In genomic region chr11:57237204-57237681, GRCh38 we compare ENCODE assay signal across 18 cellular contexts. TPM values are rescaled to one million over a fixed set of nuclear protein-coding genes. Genes with fewer than 3 reads are reported as not detected.
A peak's percentile ranks its signal among the peaks of the same experiment; 100 is the strongest.
DNase-seq lines count a peak whose midpoint lies in the region; ATAC-seq and TF ChIP-seq lines count a peak whose summit lies in the region.
"Had no signal": no experiment of that assay in that cellular context is flagged by ENCODE, and none has a peak within 500 bp of the region (broad histone marks: within the 10 kb centered on the region; RNA-seq: fewer than 3 reads in every experiment).

Gene APLNR, minus strand, starts transcription at chr11:57237250. Its CDS starts 246 bp downstream, at chr11:57237004.

- H3K36me3 ChIP-seq in BLaER1 = no peaks in the 10 kb centered on the region
- H3K36me3 ChIP-seq in esophagus muscularis mucosa = no peaks in the 10 kb centered on the region
- H3K36me3 ChIP-seq in mucosa of descending colon (ENCODE audit: low read depth) = no peaks in the 10 kb centered on the region
- H3K36me3 ChIP-seq in PC-3 (ENCODE audit: low read depth, low read length) = no peaks in the 10 kb centered on the region
- H3K36me3 ChIP-seq: stomach had no signal

- no peak within 1 kb of the TSS for H2AFZ ChIP-seq in PC-3 (ENCODE audit: low read length)

- H3K9me2 ChIP-seq in PC-3 (replicated peaks; ENCODE audit: low read length) = no peaks in the 10 kb centered on the region

- TF ChIP-seq CTCF in esophagus muscularis mucosa (IDR thresholded peaks at IDR 0.05) = no peak
- no peak for TF ChIP-seq CTCF in mucosa of descending colon (IDR thresholded peaks at IDR 0.05)
- no peak for TF ChIP-seq CTCF in PC-3 (conservative IDR thresholded peaks at IDR 0.05; ENCODE audit: low read depth, low read length)

- peaks cover 17% of the 10 kb centered on the region for H3K4me1 ChIP-seq in BLaER1
- H3K4me1 ChIP-seq in esophagus muscularis mucosa = peaks cover 0 to 7% (median 2%) of the 10 kb centered on the region in 4 donors
- H3K4me1 ChIP-seq in mucosa of descending colon (ENCODE audit: low read depth) = no peaks in the 10 kb centered on the region
- H3K4me1 ChIP-seq in PC-3 (ENCODE audit: insufficient read depth, low read length) = no peaks in the 10 kb centered on the region

- H3K9ac ChIP-seq in BLaER1 (no peak within 1 kb of the TSS), PC-3 (ENCODE audit: low read length) (no peak within 1 kb of the TSS)

- CTCF ChIA-PET in PC-3 (lab: Charles Lee) = no interaction called here

- H3K79me2 ChIP-seq in PC-3 (ENCODE audit: low read length) = no peaks in the 10 kb centered on the region

- POLR2A ChIA-PET in PC-3 (lab: Charles Lee; ENCODE audit: unreplicated experiment) = no interaction called here

- H3K27me3 ChIP-seq in BLaER1 (no peaks in the 10 kb centered on the region), esophagus muscularis mucosa (peaks cover 0 to 52% (median 0%) of the 10 kb centered on the region in 4 donors), PC-3 (ENCODE audit: low read length) (peaks cover 76% of the 10 kb centered on the region)

- H4K20me1 ChIP-seq in BLaER1 (no peaks in the 10 kb centered on the region), PC-3 (ENCODE audit: low read length) (no peaks in the 10 kb centered on the region)

- intact Hi-C loops in esophagus muscularis mucosa (cut with DNase I) (no loop called here), mucosa of descending colon (cut with DNase I, micrococcal nuclease) (no loop called here), PC-3 (cut with micrococcal nuclease) (no loop called here)

- peak; percentile 14 for DNase-seq in KBM-7
- DNase-seq in esophagus muscularis mucosa (ENCODE audit: extremely low spot score) = no peak
- no peak for DNase-seq in mucosa of descending colon
- DNase-seq in effector CD4-positive, alpha-beta T cell = no peak
- DNase-seq in activated effector memory CD4-positive, alpha-beta T cell treated with anti-CD3 and anti-CD28 coated beads, Interleukin-2, amount 50 U/mL, for 16 hours = no peak
- DNase-seq in PC-3 = no peak
- DNase-seq: activated B cell treated with CpG ODN at 0.5 μM for 24 hours; activated T-cell treated with anti-CD3 and anti-CD28 coated beads, Interleukin-2, amount 50 U/mL, for 24 hours; effector memory CD4-positive, alpha-beta T cell; left colon; NCI-H1417; NCI-H526 treated with DMSO at 0.1 percent for 48 hours; posterior cingulate gyrus; SHP77; stimulated activated CD4-positive, alpha-beta T cell treated with anti-CD3 and anti-CD28 coated beads, Interleukin-4, amount 100 ng/mL, for 24 hours; stomach had no signal

- TF ChIP-seq EP300 in esophagus muscularis mucosa (IDR thresholded peaks at IDR 0.05) = no peak

- no peaks in the 10 kb centered on the region for H3F3A ChIP-seq in PC-3 (ENCODE audit: low read length, unreplicated experiment)

- no TSS peak for BruUV-seq in PC-3 (replicated peaks; lab: Mats Ljungman, UMichigan)

- WGBS in esophagus muscularis mucosa = 47% methylated on average over 6 of the region's 6 CpGs

- ATAC-seq in mucosa of descending colon (peak; percentile 19), GM18520 (IDR thresholded peaks at IDR 0.05; ENCODE audit: unreplicated experiment) (no peak), PC-3 (no peak)

- TF ChIP-seq POLR2A in esophagus muscularis mucosa (IDR thresholded peaks at IDR 0.05; ENCODE audit: low read depth) = no peak

- H3K9me3 ChIP-seq in BLaER1 (no peaks in the 10 kb centered on the region), esophagus muscularis mucosa (no peaks in the 10 kb centered on the region), mucosa of descending colon (no peaks in the 10 kb centered on the region), PC-3 (ENCODE audit: low read length) (no peaks in the 10 kb centered on the region)
- H3K9me3 ChIP-seq: stomach had no signal

- H3K4me2 ChIP-seq in BLaER1 (peak within 1 kb of the TSS; percentile 13; the same call in 1 of the 2 replicates), PC-3 (ENCODE audit: low read length) (no peak within 1 kb of the TSS)

- H3K27ac ChIP-seq in BLaER1 (no peak within 1 kb of the TSS), esophagus muscularis mucosa (replicated peaks in 1 of 4) (peak within 1 kb of the TSS in 2 of 4 donors; percentile 7 to 32), PC-3 (ENCODE audit: low read length) (no peak within 1 kb of the TSS)

- H3K4me3 ChIP-seq in BLaER1 (no peak within 1 kb of the TSS), esophagus muscularis mucosa (peak within 1 kb of the TSS in 3 of 4 donors; percentile 10 to 30 (median 16)), mucosa of descending colon (no peak within 1 kb of the TSS), PC-3 (ENCODE audit: low read length) (no peak within 1 kb of the TSS)
- H3K4me3 ChIP-seq: stomach had no signal

- in situ Hi-C loops in KBM-7 (cut with MboI; ENCODE audit: low pct_unique_long_range_greater_than_20kb, low sequenced_read_pairs) = loop anchor here (25.0 kb wide), 1 partner anchor 400 kb away; no protein-coding TSS in a partner anchor

RNA-seq across cellular contexts. Expression of gene APLNR, which starts in this region (rescaled TPM):
- total RNA-seq in esophagus muscularis mucosa = 1 to 10 TPM; 1.7 to 6.3 (median 3.8) TPM
- total RNA-seq in mucosa of descending colon = 1 to 10 TPM; 2.4 to 5.7 (median 2.8) TPM
- total RNA-seq in PC-3 (2014; rRNA removed) = not detected in 2 replicates
- total RNA-seq: activated B cell treated with CpG ODN at 0.5 μM for 24 hours had no signal

Comparison
In these comparisons a context has a peak if more than half of its experiments do, and no peak if none do; other contexts are left out.
1. H3K4me3 ChIP-seq: peak in esophagus muscularis mucosa (3 of 4); none in BLaER1 (single experiment), mucosa of descending colon (single experiment) and PC-3 (single experiment).